In genomic region chr6:144582939-144583613, GRCh38 we compare ENCODE assay signal across 7 cellular contexts.
DNase-seq lines count a peak whose midpoint lies in the region; ATAC-seq and TF ChIP-seq lines count a peak whose summit lies in the region.

No MANE protein-coding gene starts in this region.

- peaks cover 44% of the 10 kb centered on the region for H3K36me3 Mint-ChIP-seq in activated CD8-positive, alpha-beta memory T cell treated with anti-CD3 and anti-CD28 coated beads, Interleukin-2, amount 10 ng/mL, durations not matched to agents 7 days and 5 days

- H3K27ac ChIP-seq in ascending aorta = no peak overlapping the region

- DNase-seq in NCI-H1092 (lab: John Stamatoyannopoulos, UW) = peak; percentile 36
- peak; percentile 80 for DNase-seq in activated CD8-positive, alpha-beta memory T cell treated with anti-CD3 and anti-CD28 coated beads, Interleukin-2, amount 10 ng/mL, durations not matched to agents 7 days and 5 days
- peak; percentile 42 for DNase-seq in fibroblast of mammary gland (ENCODE audit: low read depth)
- DNase-seq in ascending aorta (ENCODE audit: low spot score in 2 of 2) = no peak

- no peaks in the 10 kb centered on the region for H3K9me3 Mint-ChIP-seq in activated CD8-positive, alpha-beta memory T cell treated with anti-CD3 and anti-CD28 coated beads, Interleukin-2, amount 10 ng/mL, durations not matched to agents 7 days and 5 days (ENCODE audit: low read depth)

- ATAC-seq in GM18519 (IDR thresholded peaks at IDR 0.05; ENCODE audit: low FRiP score, unreplicated experiment) (peak; percentile 94), HG02623 (IDR thresholded peaks at IDR 0.05; ENCODE audit: unreplicated experiment) (peak; percentile 91)
- ATAC-seq in activated CD8-positive, alpha-beta memory T cell treated with anti-CD3 and anti-CD28 coated beads, Interleukin-2, amount 10 ng/mL, durations not matched to agents 7 days and 5 days = peak; percentile 73

- H3K27me3 ChIP-seq in neuron (ENCODE audit: insufficient read depth, low read length) (no peaks in the 10 kb centered on the region), ascending aorta (no peaks in the 10 kb centered on the region)

- H3K36me3 ChIP-seq in neuron (ENCODE audit: insufficient read depth, low read length) = peaks cover 4% of the 10 kb centered on the region
- H3K36me3 ChIP-seq in ascending aorta = peaks cover 0 to 8% of the 10 kb centered on the region in 2 donors

- H3K27ac Mint-ChIP-seq in activated CD8-positive, alpha-beta memory T cell treated with anti-CD3 and anti-CD28 coated beads, Interleukin-2, amount 10 ng/mL, durations not matched to agents 7 days and 5 days = peak overlapping the region; percentile 91

- H3K4me1 Mint-ChIP-seq in activated CD8-positive, alpha-beta memory T cell treated with anti-CD3 and anti-CD28 coated beads, Interleukin-2, amount 10 ng/mL, durations not matched to agents 7 days and 5 days = peaks cover 76% of the 10 kb centered on the region

- H3K9me3 ChIP-seq in neuron (ENCODE audit: low read length) (no peaks in the 10 kb centered on the region), ascending aorta (no peaks in the 10 kb centered on the region)

- H3K4me3 Mint-ChIP-seq in activated CD8-positive, alpha-beta memory T cell treated with anti-CD3 and anti-CD28 coated beads, Interleukin-2, amount 10 ng/mL, durations not matched to agents 7 days and 5 days = peak overlapping the region; percentile 76

- no peaks in the 10 kb centered on the region for H3K27me3 Mint-ChIP-seq in activated CD8-positive, alpha-beta memory T cell treated with anti-CD3 and anti-CD28 coated beads, Interleukin-2, amount 10 ng/mL, durations not matched to agents 7 days and 5 days

- H3K4me1 ChIP-seq in neuron (ENCODE audit: insufficient read depth, low read length) (peaks cover 25% of the 10 kb centered on the region), ascending aorta (no peaks in the 10 kb centered on the region)

- TF ChIP-seq CTCF in fibroblast of mammary gland (conservative IDR thresholded peaks at IDR 0.05; ENCODE audit: control insufficient read depth, insufficient read depth, low read depth, low read length) (no peak), ascending aorta (IDR thresholded peaks at IDR 0.05) (no peak)

- intact Hi-C loops in ascending aorta (cut with DNase I) = loop anchor here (10.0 kb wide), 1 partner anchor 632 kb away; no protein-coding TSS in a partner anchor

- H3K4me3 ChIP-seq in fibroblast of mammary gland (ENCODE audit: control insufficient read depth, low read depth, low read length) = peak overlapping the region; percentile 23
- H3K4me3 ChIP-seq in neuron (ENCODE audit: low read length) = peak overlapping the region; percentile 43
- no peak overlapping the region for H3K4me3 ChIP-seq in ascending aorta

- peak overlapping the region; percentile 55 for H2AFZ ChIP-seq in neuron (ENCODE audit: low read depth, low read length)

- CTCF ChIA-PET in activated CD8-positive, alpha-beta memory T cell treated with anti-CD3 and anti-CD28 coated beads, Interleukin-2, amount 10 ng/mL, durations not matched to agents 7 days and 5 days (lab: Charles Lee) = interaction anchor here (0.6 to 3.9 kb wide), 9 partner anchors 14 to 480 kb away, joined by 3 to 15 read pairs (median 3); no protein-coding TSS in a partner anchor

Comparison
In these comparisons a context has a peak if more than half of its experiments do, and no peak if none do; other contexts are left out.
1. DNase-seq: peak in NCI-H1092 (single experiment), activated CD8-positive, alpha-beta memory T cell treated with anti-CD3 and anti-CD28 coated beads, Interleukin-2, amount 10 ng/mL, durations not matched to agents 7 days and 5 days (single experiment) and fibroblast of mammary gland (single experiment); none in ascending aorta (0 of 2).
2. H3K4me3 ChIP-seq: peak in fibroblast of mammary gland (single experiment) and neuron (single experiment); none in ascending aorta (0 of 2).
3. Peak in every context shown above with its lines, with median percentiles within 50 percentile points of each other: ATAC-seq.